1 cellular context compared by ENCODE assay signal in the genomic region with DNA sequence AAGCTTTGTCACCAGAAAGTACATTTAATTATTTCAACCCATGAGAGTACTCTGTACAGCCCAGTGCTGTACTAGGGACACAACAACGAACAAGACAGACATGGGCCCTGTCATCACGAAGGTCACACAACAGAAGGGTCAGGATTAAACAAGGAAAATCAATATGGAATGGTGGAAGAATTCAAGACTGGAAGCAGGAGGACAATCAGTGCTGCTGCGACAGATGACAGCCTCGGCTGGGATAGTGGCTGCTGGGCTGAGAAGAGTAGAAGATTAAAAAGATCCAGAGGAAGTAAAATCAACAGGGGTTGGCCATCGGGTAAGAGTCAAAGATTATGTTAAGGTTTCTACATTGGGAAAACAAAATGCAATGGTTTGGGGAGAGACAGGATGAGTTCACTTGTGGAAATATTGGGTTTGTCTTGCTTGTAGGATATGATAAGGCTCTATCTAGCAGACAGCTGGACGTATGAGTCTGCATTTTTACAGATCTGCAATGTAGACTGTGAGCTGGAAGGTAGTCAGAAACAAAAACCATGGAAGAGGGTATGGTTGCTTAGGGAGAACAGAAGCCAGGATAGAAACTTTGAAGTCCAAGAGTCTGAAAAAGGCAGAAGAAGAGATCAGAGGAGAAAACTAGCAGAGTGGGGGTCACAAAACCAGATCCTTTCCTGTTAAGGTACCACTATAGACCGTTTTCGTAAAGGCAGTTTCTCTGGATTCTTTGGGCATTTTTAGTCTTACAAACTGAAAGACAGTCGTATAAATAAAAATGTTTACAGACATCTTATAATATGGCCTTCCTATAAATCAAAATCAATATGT.
TF ChIP-seq lines count a peak whose summit lies in the region.

No MANE protein-coding gene starts in this region.

TF ChIP-seq in K562, 482 proteins besides CTCF, POLR2A, EP300 and RAD21 (continued from another document and continues in another):
- TF ChIP-seq, protein P1, sequence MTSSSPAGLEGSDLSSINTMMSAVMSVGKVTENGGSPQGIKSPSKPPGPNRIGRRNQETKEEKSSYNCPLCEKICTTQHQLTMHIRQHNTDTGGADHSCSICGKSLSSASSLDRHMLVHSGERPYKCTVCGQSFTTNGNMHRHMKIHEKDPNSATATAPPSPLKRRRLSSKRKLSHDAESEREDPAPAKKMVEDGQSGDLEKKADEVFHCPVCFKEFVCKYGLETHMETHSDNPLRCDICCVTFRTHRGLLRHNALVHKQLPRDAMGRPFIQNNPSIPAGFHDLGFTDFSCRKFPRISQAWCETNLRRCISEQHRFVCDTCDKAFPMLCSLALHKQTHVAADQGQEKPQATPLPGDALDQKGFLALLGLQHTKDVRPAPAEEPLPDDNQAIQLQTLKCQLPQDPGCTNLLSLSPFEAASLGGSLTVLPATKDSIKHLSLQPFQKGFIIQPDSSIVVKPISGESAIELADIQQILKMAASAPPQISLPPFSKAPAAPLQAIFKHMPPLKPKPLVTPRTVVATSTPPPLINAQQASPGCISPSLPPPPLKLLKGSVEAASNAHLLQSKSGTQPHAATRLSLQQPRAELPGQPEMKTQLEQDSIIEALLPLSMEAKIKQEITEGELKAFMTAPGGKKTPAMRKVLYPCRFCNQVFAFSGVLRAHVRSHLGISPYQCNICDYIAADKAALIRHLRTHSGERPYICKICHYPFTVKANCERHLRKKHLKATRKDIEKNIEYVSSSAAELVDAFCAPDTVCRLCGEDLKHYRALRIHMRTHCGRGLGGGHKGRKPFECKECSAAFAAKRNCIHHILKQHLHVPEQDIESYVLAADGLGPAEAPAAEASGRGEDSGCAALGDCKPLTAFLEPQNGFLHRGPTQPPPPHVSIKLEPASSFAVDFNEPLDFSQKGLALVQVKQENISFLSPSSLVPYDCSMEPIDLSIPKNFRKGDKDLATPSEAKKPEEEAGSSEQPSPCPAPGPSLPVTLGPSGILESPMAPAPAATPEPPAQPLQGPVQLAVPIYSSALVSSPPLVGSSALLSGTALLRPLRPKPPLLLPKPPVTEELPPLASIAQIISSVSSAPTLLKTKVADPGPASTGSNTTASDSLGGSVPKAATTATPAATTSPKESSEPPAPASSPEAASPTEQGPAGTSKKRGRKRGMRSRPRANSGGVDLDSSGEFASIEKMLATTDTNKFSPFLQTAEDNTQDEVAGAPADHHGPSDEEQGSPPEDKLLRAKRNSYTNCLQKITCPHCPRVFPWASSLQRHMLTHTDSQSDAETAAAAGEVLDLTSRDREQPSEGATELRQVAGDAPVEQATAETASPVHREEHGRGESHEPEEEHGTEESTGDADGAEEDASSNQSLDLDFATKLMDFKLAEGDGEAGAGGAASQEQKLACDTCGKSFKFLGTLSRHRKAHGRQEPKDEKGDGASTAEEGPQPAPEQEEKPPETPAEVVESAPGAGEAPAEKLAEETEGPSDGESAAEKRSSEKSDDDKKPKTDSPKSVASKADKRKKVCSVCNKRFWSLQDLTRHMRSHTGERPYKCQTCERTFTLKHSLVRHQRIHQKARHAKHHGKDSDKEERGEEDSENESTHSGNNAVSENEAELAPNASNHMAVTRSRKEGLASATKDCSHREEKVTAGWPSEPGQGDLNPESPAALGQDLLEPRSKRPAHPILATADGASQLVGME (CRISPR knock-in tag; IDR thresholded peaks at IDR 0.05): 0 out of 2 replicates have a peak, but pooled peaks have one; percentile 14
- TF ChIP-seq GTF2E2 (tag; IDR thresholded peaks at IDR 0.05): no peak
- TF ChIP-seq, protein P2, sequence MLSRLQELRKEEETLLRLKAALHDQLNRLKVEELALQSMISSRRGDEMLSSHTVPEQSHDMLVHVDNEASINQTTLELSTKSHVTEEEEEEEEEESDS (CRISPR knock-in tag; IDR thresholded peaks at IDR 0.05): no peak
- TF ChIP-seq FOXP1 (CRISPR knock-in tag; IDR thresholded peaks at IDR 0.05): no peak
- TF ChIP-seq, protein P3, sequence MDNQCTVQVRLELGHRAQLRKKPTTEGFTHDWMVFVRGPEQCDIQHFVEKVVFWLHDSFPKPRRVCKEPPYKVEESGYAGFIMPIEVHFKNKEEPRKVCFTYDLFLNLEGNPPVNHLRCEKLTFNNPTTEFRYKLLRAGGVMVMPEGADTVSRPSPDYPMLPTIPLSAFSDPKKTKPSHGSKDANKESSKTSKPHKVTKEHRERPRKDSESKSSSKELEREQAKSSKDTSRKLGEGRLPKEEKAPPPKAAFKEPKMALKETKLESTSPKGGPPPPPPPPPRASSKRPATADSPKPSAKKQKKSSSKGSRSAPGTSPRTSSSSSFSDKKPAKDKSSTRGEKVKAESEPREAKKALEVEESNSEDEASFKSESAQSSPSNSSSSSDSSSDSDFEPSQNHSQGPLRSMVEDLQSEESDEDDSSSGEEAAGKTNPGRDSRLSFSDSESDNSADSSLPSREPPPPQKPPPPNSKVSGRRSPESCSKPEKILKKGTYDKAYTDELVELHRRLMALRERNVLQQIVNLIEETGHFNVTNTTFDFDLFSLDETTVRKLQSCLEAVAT (IDR thresholded peaks at IDR 0.05): no peak; a peak in 1 of 4 replicates
- TF ChIP-seq, protein P4, sequence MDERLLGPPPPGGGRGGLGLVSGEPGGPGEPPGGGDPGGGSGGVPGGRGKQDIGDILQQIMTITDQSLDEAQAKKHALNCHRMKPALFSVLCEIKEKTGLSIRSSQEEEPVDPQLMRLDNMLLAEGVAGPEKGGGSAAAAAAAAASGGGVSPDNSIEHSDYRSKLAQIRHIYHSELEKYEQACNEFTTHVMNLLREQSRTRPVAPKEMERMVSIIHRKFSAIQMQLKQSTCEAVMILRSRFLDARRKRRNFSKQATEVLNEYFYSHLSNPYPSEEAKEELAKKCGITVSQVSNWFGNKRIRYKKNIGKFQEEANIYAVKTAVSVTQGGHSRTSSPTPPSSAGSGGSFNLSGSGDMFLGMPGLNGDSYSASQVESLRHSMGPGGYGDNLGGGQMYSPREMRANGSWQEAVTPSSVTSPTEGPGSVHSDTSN (CRISPR knock-in tag; IDR thresholded peaks at IDR 0.05; ENCODE audit: low read depth): no peak
- TF ChIP-seq, protein P4 (tag; conservative IDR thresholded peaks at IDR 0.05; ENCODE audit: low read depth): 0 out of 2 replicates have a peak, but pooled peaks have one; percentile 20
- no peak for TF ChIP-seq XRCC4 (IDR thresholded peaks at IDR 0.05; ENCODE audit: extremely low read depth, insufficient read depth, insufficient read length)
- TF ChIP-seq, protein P5, sequence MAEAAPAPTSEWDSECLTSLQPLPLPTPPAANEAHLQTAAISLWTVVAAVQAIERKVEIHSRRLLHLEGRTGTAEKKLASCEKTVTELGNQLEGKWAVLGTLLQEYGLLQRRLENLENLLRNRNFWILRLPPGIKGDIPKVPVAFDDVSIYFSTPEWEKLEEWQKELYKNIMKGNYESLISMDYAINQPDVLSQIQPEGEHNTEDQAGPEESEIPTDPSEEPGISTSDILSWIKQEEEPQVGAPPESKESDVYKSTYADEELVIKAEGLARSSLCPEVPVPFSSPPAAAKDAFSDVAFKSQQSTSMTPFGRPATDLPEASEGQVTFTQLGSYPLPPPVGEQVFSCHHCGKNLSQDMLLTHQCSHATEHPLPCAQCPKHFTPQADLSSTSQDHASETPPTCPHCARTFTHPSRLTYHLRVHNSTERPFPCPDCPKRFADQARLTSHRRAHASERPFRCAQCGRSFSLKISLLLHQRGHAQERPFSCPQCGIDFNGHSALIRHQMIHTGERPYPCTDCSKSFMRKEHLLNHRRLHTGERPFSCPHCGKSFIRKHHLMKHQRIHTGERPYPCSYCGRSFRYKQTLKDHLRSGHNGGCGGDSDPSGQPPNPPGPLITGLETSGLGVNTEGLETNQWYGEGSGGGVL (CRISPR knock-in tag; IDR thresholded peaks at IDR 0.05): no peak
- TF ChIP-seq CBFA2T2 (conservative IDR thresholded peaks at IDR 0.05): peak; percentile 87
- no peak for TF ChIP-seq MTF1 (CRISPR knock-in tag; IDR thresholded peaks at IDR 0.05; ENCODE audit: borderline replicate concordance)
- TF ChIP-seq TAF7 (tag; IDR thresholded peaks at IDR 0.05): no peak
- TF ChIP-seq ETV6 (IDR thresholded peaks at IDR 0.05; ENCODE audit: borderline replicate concordance in 1 of 2, low read depth in 2 of 2, low read length in 1 of 2): no peak
- no peak for TF ChIP-seq ETV6 (CRISPR knock-in tag; IDR thresholded peaks at IDR 0.05; ENCODE audit: borderline replicate concordance)
- TF ChIP-seq CEBPG (CRISPR knock-in tag; IDR thresholded peaks at IDR 0.05): peak; percentile 85
- TF ChIP-seq CEBPG (tag; conservative IDR thresholded peaks at IDR 0.05 in 1 of 2, IDR thresholded peaks at IDR 0.05 in 1 of 2): peak in 1 of 2 experiments; percentile 84; a peak in 2 of 4 replicates
- TF ChIP-seq PCBP1 (IDR thresholded peaks at IDR 0.05; ENCODE audit: low read depth, low read length, poor library complexity, severe bottlenecking): no peak
- no peak for TF ChIP-seq XRCC5 (IDR thresholded peaks at IDR 0.05; ENCODE audit: low read depth, low read length)
- no peak for TF ChIP-seq RBM14 (IDR thresholded peaks at IDR 0.05; ENCODE audit: borderline replicate concordance, insufficient read depth, low read depth, low read length)
- TF ChIP-seq, protein P6, sequence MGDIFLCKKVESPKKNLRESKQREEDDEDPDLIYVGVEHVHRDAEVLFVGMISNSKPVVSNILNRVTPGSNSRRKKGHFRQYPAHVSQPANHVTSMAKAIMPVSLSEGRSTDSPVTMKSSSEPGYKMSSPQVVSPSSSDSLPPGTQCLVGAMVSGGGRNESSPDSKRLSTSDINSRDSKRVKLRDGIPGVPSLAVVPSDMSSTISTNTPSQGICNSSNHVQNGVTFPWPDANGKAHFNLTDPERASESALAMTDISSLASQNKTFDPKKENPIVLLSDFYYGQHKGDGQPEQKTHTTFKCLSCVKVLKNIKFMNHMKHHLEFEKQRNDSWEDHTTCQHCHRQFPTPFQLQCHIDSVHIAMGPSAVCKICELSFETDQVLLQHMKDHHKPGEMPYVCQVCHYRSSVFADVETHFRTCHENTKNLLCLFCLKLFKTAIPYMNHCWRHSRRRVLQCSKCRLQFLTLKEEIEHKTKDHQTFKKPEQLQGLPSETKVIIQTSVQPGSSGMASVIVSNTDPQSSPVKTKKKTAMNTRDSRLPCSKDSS (IDR thresholded peaks at IDR 0.05; ENCODE audit: low read depth, partially characterized antibody): no peak
- TF ChIP-seq ZNF551 (CRISPR knock-in tag; IDR thresholded peaks at IDR 0.05): no peak
- TF ChIP-seq, protein P7, sequence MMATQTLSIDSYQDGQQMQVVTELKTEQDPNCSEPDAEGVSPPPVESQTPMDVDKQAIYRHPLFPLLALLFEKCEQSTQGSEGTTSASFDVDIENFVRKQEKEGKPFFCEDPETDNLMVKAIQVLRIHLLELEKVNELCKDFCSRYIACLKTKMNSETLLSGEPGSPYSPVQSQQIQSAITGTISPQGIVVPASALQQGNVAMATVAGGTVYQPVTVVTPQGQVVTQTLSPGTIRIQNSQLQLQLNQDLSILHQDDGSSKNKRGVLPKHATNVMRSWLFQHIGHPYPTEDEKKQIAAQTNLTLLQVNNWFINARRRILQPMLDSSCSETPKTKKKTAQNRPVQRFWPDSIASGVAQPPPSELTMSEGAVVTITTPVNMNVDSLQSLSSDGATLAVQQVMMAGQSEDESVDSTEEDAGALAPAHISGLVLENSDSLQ (IDR thresholded peaks at IDR 0.05): peak; percentile 63; the same call in 1 of the 2 replicates
- TF ChIP-seq GTF2A2 (tag; IDR thresholded peaks at IDR 0.05): no peak
- TF ChIP-seq, protein P8, sequence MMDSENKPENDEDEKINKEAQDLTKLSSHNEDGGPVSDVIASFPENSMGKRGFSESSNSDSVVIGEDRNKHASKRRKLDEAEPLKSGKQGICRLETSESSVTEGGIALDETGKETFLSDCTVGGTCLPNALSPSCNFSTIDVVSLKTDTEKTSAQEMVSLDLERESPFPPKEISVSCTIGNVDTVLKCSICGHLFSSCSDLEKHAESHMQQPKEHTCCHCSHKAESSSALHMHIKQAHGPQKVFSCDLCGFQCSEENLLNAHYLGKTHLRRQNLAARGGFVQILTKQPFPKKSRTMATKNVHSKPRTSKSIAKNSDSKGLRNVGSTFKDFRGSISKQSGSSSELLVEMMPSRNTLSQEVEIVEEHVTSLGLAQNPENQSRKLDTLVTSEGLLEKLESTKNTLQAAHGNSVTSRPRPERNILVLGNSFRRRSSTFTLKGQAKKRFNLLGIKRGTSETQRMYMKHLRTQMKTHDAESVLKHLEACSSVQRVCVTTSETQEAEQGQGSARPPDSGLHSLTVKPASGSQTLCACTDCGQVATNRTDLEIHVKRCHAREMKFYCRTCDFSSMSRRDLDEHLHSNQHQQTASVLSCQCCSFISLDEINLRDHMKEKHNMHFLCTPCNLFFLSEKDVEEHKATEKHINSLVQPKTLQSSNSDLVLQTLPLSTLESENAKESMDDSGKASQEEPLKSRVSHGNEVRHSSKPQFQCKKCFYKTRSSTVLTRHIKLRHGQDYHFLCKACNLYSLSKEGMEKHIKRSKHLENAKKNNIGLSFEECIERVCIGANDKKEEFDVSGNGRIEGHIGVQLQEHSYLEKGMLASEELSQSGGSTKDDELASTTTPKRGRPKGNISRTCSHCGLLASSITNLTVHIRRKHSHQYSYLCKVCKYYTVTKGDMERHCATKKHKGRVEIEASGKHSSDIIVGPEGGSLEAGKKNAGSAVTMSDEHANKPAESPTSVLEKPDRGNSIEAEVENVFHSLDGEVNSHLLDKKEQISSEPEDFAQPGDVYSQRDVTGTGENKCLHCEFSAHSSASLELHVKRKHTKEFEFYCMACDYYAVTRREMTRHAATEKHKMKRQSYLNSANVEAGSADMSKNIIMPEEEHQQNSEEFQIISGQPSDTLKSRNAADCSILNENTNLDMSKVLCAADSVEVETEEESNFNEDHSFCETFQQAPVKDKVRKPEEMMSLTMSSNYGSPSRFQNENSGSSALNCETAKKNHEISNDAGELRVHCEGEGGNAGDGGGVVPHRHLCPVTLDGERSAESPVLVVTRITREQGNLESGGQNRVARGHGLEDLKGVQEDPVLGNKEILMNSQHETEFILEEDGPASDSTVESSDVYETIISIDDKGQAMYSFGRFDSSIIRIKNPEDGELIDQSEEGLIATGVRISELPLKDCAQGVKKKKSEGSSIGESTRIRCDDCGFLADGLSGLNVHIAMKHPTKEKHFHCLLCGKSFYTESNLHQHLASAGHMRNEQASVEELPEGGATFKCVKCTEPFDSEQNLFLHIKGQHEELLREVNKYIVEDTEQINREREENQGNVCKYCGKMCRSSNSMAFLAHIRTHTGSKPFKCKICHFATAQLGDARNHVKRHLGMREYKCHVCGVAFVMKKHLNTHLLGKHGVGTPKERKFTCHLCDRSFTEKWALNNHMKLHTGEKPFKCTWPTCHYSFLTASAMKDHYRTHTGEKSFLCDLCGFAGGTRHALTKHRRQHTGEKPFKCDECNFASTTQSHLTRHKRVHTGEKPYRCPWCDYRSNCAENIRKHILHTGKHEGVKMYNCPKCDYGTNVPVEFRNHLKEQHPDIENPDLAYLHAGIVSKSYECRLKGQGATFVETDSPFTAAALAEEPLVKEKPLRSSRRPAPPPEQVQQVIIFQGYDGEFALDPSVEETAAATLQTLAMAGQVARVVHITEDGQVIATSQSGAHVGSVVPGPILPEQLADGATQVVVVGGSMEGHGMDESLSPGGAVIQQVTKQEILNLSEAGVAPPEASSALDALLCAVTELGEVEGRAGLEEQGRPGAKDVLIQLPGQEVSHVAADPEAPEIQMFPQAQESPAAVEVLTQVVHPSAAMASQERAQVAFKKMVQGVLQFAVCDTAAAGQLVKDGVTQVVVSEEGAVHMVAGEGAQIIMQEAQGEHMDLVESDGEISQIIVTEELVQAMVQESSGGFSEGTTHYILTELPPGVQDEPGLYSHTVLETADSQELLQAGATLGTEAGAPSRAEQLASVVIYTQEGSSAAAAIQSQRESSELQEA (IDR thresholded peaks at IDR 0.05; ENCODE audit: low read depth): no peak
- no peak for TF ChIP-seq CBFB (CRISPR knock-in tag; IDR thresholded peaks at IDR 0.05)
